In the genomic region with DNA sequence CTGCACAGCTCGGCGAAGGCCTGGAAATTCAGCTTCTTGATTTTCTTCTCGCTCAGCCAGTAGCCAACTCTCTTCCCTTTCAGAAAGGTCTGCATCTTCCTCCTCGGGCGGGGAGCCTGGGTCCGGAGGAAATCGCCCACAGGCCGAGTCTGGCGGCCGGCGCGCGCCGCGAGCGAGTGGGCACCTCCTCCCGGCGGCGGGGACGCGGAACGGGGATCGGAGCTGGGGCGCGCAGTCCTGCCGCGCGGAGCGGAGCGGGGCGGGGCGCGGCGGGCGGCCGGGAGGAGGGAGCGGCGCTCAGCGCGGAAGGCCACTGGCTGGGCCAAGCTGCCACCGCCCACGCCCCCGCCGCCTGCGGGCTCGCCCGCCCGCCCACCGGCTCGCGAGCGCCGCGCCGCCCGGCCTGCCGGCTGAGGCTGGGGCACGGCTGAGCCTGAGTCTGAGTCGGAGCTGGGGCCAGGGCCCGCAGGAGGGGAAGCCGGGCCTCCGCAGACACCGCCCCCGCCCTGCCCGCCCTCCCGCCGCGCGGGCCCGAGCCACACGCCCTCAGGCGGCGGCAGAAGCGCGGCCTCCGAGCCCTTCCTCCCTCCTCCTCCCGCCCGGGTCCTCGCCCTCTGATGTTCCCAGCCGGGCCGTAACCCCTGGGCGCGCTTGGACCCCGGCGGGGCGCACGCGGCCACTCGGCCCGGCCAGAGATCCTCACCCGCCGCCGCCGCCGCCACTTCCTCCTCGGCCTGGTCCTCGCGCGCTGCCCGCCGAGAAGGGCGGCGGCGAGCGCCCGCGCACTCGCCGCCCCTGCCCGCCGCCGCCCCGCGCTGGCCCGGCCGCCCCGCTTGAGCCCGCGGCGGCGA, we compare ENCODE assay signal across 8 cellular contexts. TPM values are rescaled to one million over a fixed set of nuclear protein-coding genes. Genes with fewer than 3 reads are reported as not detected.
DNase-seq lines count a peak whose midpoint lies in the region; ATAC-seq and TF ChIP-seq lines count a peak whose summit lies in the region.

No MANE protein-coding gene starts in this region.

- H3K27ac Mint-ChIP-seq in brain = peak overlapping the region in 3 of 5 experiments; percentile 83 to 89 (median 87)

- H3K4me1 Mint-ChIP-seq in brain = peaks cover 26% of the 10 kb centered on the region

- peaks cover 13% of the 10 kb centered on the region for H3K4me1 ChIP-seq in iPS-20b (ENCODE audit: insufficient read depth, low read length)

- peaks cover 0 to 4% (median 0%) of the 10 kb centered on the region in 5 experiments for H3K9me3 Mint-ChIP-seq in brain

- peak; percentile 70 for ATAC-seq in HG02973 (IDR thresholded peaks at IDR 0.05; ENCODE audit: unreplicated experiment)

- no peak overlapping the region for H3K27ac ChIP-seq in iPS-20b (ENCODE audit: low read length)
- peak overlapping the region; percentile 88 to 99 (median 95) for H3K27ac ChIP-seq in skin epidermis

- peak; percentile 58 to 92 for DNase-seq in NCI-H187 (lab: John Stamatoyannopoulos, UW)
- DNase-seq in NCI-H187 treated with DMSO at 0.1 percent for 48 hours (lab: John Stamatoyannopoulos, UW) = no peak
- DNase-seq in NCI-H2081 treated with DMSO at 0.1 percent for 48 hours (lab: John Stamatoyannopoulos, UW) = peak; percentile 64
- peak; percentile 91 for DNase-seq in UCSD-AML1 (lab: John Stamatoyannopoulos, UW; ENCODE audit: unreplicated experiment)

- H3K9ac ChIP-seq in iPS-20b (ENCODE audit: low read depth, low read length) = peak overlapping the region; percentile 68; the same call in 1 of the 2 replicates

- peaks cover 5% of the 10 kb centered on the region for H3K27me3 Mint-ChIP-seq in brain

- TF ChIP-seq CTCF in brain (conservative IDR thresholded peaks at IDR 0.05) = no peak

- H3K4me3 Mint-ChIP-seq in brain = peak overlapping the region; percentile 90 to 94 (median 93)

- peak overlapping the region; percentile 83 for H3K4me3 ChIP-seq in iPS-20b (ENCODE audit: low read length)
- peak overlapping the region; percentile 45 to 83 (median 78) for H3K4me3 ChIP-seq in skin epidermis

- no peaks in the 10 kb centered on the region for H3K9me3 ChIP-seq in iPS-20b (ENCODE audit: insufficient read depth, low read depth, low read length)

- peaks cover 7% of the 10 kb centered on the region for H3K27me3 ChIP-seq in iPS-20b (ENCODE audit: insufficient read depth, low read length)

- H3K36me3 Mint-ChIP-seq in brain = no peaks in the 10 kb centered on the region

- no peaks in the 10 kb centered on the region for H3K36me3 ChIP-seq in iPS-20b (ENCODE audit: insufficient read depth, low read depth, low read length)

RNA-seq across cellular contexts. Expression of gene ITPK1, which starts 0.4 kb away (rescaled TPM):
- 168 TPM for polyA plus RNA-seq in brain (ENCODE audit: insufficient read depth, low read depth, low replicate concordance)
